25 cellular contexts compared by ENCODE assay signal in the genomic region with DNA sequence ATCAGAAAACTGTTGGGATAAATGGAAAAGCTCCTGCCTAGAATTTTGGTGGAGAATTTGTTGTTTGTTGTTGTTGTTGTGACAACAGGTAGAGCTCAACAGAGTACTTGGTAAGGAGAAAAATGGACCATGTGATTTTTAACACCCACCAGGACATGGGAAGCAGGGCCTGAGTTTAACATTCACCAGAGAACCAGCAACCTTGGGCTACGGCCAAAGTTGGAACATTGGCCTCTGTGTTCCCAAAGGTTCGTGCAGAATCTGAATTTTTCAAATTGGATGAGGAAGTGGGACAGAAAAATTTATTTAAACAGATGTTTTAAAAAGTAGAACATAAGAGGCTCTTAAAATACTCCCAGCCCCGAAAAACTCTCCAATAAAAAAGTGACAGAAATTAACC.
A peak's percentile ranks its signal among the peaks of the same experiment; 100 is the strongest.
DNase-seq lines count a peak whose midpoint lies in the region; ATAC-seq, FAIRE-seq and TF ChIP-seq lines count a peak whose summit lies in the region.
"Had no signal": no experiment of that assay in that cellular context is flagged by ENCODE, and none has a peak within 500 bp of the region (broad histone marks: within the 10 kb centered on the region; RNA-seq: fewer than 3 reads in every experiment).

No MANE protein-coding gene starts in this region.

- POLR2A ChIA-PET in PC-3 (lab: Charles Lee; ENCODE audit: unreplicated experiment) = no interaction called here

- no peaks in the 10 kb centered on the region for H3F3A ChIP-seq in PC-3 (ENCODE audit: low read length, unreplicated experiment)

- H2AFZ ChIP-seq in PC-3 (ENCODE audit: low read length) = no peak overlapping the region

- no peak for FAIRE-seq in pancreas (lab: Jason Lieb, UNC)
- FAIRE-seq: A549, GM12878, H1 had no signal

- CTCF ChIA-PET in PC-3 (lab: Charles Lee) = no interaction called here

- no TSS peak for BruUV-seq in PC-3 (replicated peaks; lab: Mats Ljungman, UMichigan)

- peak; percentile 59 for DNase-seq in COLO829 (ENCODE audit: low spot score)
- peak in 7 of 10 donors; percentile 14 to 76 (median 61) for DNase-seq in dorsolateral prefrontal cortex
- peak; percentile 50 to 87 (median 76) for DNase-seq in right cardiac atrium
- DNase-seq in pancreas = peak in 4 of 6 donors; percentile 20 to 61 (median 44)
- DNase-seq in PC-3 = no peak
- no peak for DNase-seq in activated naive CD4-positive, alpha-beta T cell (lab: John Stamatoyannopoulos, UW)
- DNase-seq in SK-N-DZ (ENCODE audit: low spot score) = no peak
- DNase-seq in NCI-H2107 (lab: John Stamatoyannopoulos, UW) = no peak
- DNase-seq: activated CD4-positive, alpha-beta T cell treated with anti-CD3 and anti-CD28 coated beads, Interleukin-2, amount 50 U/mL, for 1 hour; BE2C; COR-L47; DMS79 treated with DMSO at 0.1 percent for 48 hours; IMR-90; NCI-H1105 treated with DMSO at 0.1 percent for 48 hours; NCI-H510A treated with DMSO at 0.1 percent for 48 hours; RPMI8226; stimulated activated naive CD8-positive, alpha-beta T cell treated with anti-CD3 and anti-CD28 coated beads, Interleukin-15, amount 100 ng/mL, for 72 hours; upper lobe of right lung; WERI-Rb-1 had no signal

- H3K9me3 ChIP-seq in right cardiac atrium (ENCODE audit: control insufficient read depth, low read length) = no peaks in the 10 kb centered on the region
- no peaks in the 10 kb centered on the region for H3K9me3 ChIP-seq in pancreas
- no peaks in the 10 kb centered on the region for H3K9me3 ChIP-seq in PC-3 (ENCODE audit: low read length)
- H3K9me3 ChIP-seq: A549, BE2C, upper lobe of right lung had no signal

- H4K20me1 ChIP-seq in PC-3 (ENCODE audit: low read length) = no peaks in the 10 kb centered on the region

- intact Hi-C loops in dorsolateral prefrontal cortex (cut with DNase I) = no loop called here
- intact Hi-C loops in right cardiac atrium (cut with DNase I) = no loop called here
- intact Hi-C loops in pancreas (cut with DNase I) = no loop called here
- intact Hi-C loops in PC-3 (cut with micrococcal nuclease) = loop anchor here (5.0 kb wide), 1 partner anchor 196 kb away; no protein-coding TSS in a partner anchor

- H3K4me3 ChIP-seq in dorsolateral prefrontal cortex (no peak overlapping the region), right cardiac atrium (ENCODE audit: low read length) (no peak overlapping the region), pancreas (no peak overlapping the region), PC-3 (ENCODE audit: low read length) (no peak overlapping the region)
- H3K4me3 ChIP-seq: A549, GM12878, lung, upper lobe of right lung had no signal

- no peaks in the 10 kb centered on the region for H3K4me1 ChIP-seq in right cardiac atrium (ENCODE audit: control insufficient read depth, insufficient read depth, low read length)
- peaks cover 0 to 8% (median 7%) of the 10 kb centered on the region in 3 donors for H3K4me1 ChIP-seq in pancreas
- peaks cover 23% of the 10 kb centered on the region for H3K4me1 ChIP-seq in PC-3 (ENCODE audit: insufficient read depth, low read length)
- H3K4me1 ChIP-seq: upper lobe of right lung had no signal

- no peaks in the 10 kb centered on the region for H3K79me2 ChIP-seq in PC-3 (ENCODE audit: low read length)

- H3K4me2 ChIP-seq in PC-3 (ENCODE audit: low read length) = no peak overlapping the region
- H3K4me2 ChIP-seq: A549 had no signal

- H3K27me3 ChIP-seq in dorsolateral prefrontal cortex (no peaks in the 10 kb centered on the region), right cardiac atrium (ENCODE audit: control insufficient read depth, insufficient read depth) (no peaks in the 10 kb centered on the region), pancreas (no peaks in the 10 kb centered on the region), PC-3 (ENCODE audit: low read length) (no peaks in the 10 kb centered on the region)
- H3K27me3 ChIP-seq: BE2C, upper lobe of right lung had no signal

- peak in 1 of 2 donors; percentile 80 for ATAC-seq in right cardiac atrium
- ATAC-seq in pancreas = peak; percentile 37 to 82 (median 56)
- ATAC-seq in PC-3 = no peak
- ATAC-seq: A549; activated naive CD4-positive, alpha-beta T cell treated with anti-CD3 and anti-CD28 coated beads, Interleukin-2, amount 50 U/mL, for 72 hours; GM12878; stimulated activated naive CD8-positive, alpha-beta T cell treated with anti-CD3 and anti-CD28 coated beads, Interleukin-15, amount 100 ng/mL, for 72 hours; upper lobe of right lung had no signal

- H3K9ac ChIP-seq in PC-3 (ENCODE audit: low read length) = no peak overlapping the region

- no peaks in the 10 kb centered on the region for H3K9me2 ChIP-seq in PC-3 (replicated peaks; ENCODE audit: low read length)

- H3K27ac ChIP-seq in dorsolateral prefrontal cortex (peak overlapping the region in 48 of 59 donors; percentile 12 to 81 (median 50)), right cardiac atrium (ENCODE audit: low read length) (no peak overlapping the region), pancreas (peak overlapping the region in 2 of 4 donors; percentile 49 to 59), PC-3 (ENCODE audit: low read length) (no peak overlapping the region)
- H3K27ac ChIP-seq: A549, HL-60, upper lobe of right lung, WERI-Rb-1 had no signal

- TF ChIP-seq CTCF in dorsolateral prefrontal cortex (IDR thresholded peaks at IDR 0.05 in 54 of 56, conservative IDR thresholded peaks at IDR 0.05 in 2 of 56; ENCODE audit: low read depth in 1 of 56, partially characterized antibody in 56 of 56) (no peak), pancreas (IDR thresholded peaks at IDR 0.05) (no peak), PC-3 (conservative IDR thresholded peaks at IDR 0.05; ENCODE audit: low read depth, low read length) (no peak)

- WGBS in right cardiac atrium = 45% methylated on average over 3 of the region's 3 CpGs
- 48 to 54% methylated on average over 3 of the region's 3 CpGs for WGBS in pancreas, 2 donors

- no peaks in the 10 kb centered on the region for H3K36me3 ChIP-seq in pancreas
- H3K36me3 ChIP-seq in PC-3 (ENCODE audit: low read depth, low read length) = no peaks in the 10 kb centered on the region
- H3K36me3 ChIP-seq: BE2C, upper lobe of right lung, WERI-Rb-1 had no signal

Comparison
In these comparisons a context has a peak if more than half of its experiments do, and no peak if none do; other contexts are left out.
1. DNase-seq: peak in COLO829 (single experiment), dorsolateral prefrontal cortex (7 of 10), right cardiac atrium (3 of 3) and pancreas (4 of 6); none in PC-3 (single experiment), activated naive CD4-positive, alpha-beta T cell (0 of 4), SK-N-DZ (single experiment) and NCI-H2107 (single experiment).
2. H3K27ac ChIP-seq: peak in dorsolateral prefrontal cortex (48 of 59); none in right cardiac atrium (single experiment) and PC-3 (single experiment).